In genomic region chr1:81613803-81614202, GRCh38 we compare ENCODE assay signal across 8 cellular contexts.
"Had no signal": no experiment of that assay in that cellular context is flagged by ENCODE, and none has a peak within 500 bp of the region (broad histone marks: within the 10 kb centered on the region; RNA-seq: fewer than 3 reads in every experiment).

No MANE protein-coding gene starts in this region.

- H3K4me3 ChIP-seq: GM12878 had no signal

- FAIRE-seq: G401.6, GM12878, GM12891, GM12892, GM18507, GM19239 had no signal

- DNase-seq: GDM1, GF-D8 had no signal

- ATAC-seq: GM12878 had no signal
